ENCODE assay signal across 11 cellular contexts in the genomic region with DNA sequence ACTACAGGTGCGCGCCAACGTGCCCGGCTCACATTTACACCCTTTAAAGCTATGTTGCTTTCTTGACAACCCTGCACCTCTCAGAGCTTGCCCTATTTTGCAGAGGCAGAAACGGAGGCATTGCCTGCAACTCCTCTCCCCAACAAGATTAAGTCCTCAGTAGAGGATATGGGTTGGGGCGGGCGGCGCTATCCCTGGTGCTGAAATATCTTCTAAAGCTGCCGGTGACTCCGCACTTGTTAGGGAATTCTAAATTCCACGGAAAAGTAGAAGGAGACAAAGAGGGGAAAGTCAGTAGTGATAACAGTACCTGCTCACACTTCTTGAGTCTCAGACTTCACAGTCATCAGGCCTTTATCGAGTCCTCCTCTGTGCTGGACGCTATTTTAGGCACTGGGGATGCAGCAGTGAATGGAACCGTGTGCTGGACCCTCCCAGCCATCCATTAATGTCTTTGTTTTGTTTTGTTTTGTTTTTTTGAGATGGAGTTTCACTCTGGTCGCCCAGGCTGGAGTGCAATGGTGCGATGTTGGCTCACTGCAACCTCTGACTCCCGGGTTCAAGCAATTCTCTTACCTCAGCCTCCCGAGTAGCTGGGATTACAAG. TPM values are rescaled to one million over a fixed set of nuclear protein-coding genes. Genes with fewer than 3 reads are reported as not detected.
DNase-seq lines count a peak whose midpoint lies in the region; ATAC-seq and TF ChIP-seq lines count a peak whose summit lies in the region.
"Had no signal": no experiment of that assay in that cellular context is flagged by ENCODE, and none has a peak within 500 bp of the region (broad histone marks: within the 10 kb centered on the region; RNA-seq: fewer than 3 reads in every experiment).

No MANE protein-coding gene starts in this region.

- H3K27me3 Mint-ChIP-seq in endothelial cell (ENCODE audit: unreplicated experiment): peaks cover 3% of the 10 kb centered on the region
- H3K27me3 Mint-ChIP-seq in stimulated activated memory B cell treated with anti-CD40 and anti-IgM and Interleukin-4, amounts not matched to agents 10 μg/mL and 1 μg/mL and 100 μg/mL, for 72 hours: no peaks in the 10 kb centered on the region

- DNase-seq in SIG-M5 treated with dmso at 0.1 percent for 504 hours (lab: John Stamatoyannopoulos, UW; ENCODE audit: unreplicated experiment) (peak; percentile 26), SIG-M5 (lab: John Stamatoyannopoulos, UW) (no peak), RPMI8226 (peak; percentile 40), endothelial cell (ENCODE audit: low spot score) (peak; percentile 69), renal cortical epithelial cell (ENCODE audit: low read depth) (peak; percentile 29), HPDE6-E6E7 (ENCODE audit: extremely low spot score) (no peak)
- DNase-seq: left cardiac atrium, NCI-H2029 had no signal

- no peak for ATAC-seq in HG02571 (IDR thresholded peaks at IDR 0.05; ENCODE audit: unreplicated experiment)
- no peak for ATAC-seq in stimulated activated memory B cell treated with anti-CD40 and anti-IgM and Interleukin-4, amounts not matched to agents 10 μg/mL and 1 μg/mL and 100 μg/mL, for 72 hours

- H3K4me3 Mint-ChIP-seq in endothelial cell (ENCODE audit: unreplicated experiment): no peak overlapping the region
- H3K4me3 Mint-ChIP-seq in stimulated activated memory B cell treated with anti-CD40 and anti-IgM and Interleukin-4, amounts not matched to agents 10 μg/mL and 1 μg/mL and 100 μg/mL, for 72 hours: no peak overlapping the region

- H3K27ac Mint-ChIP-seq in endothelial cell (ENCODE audit: unreplicated experiment): no peak overlapping the region
- H3K27ac Mint-ChIP-seq in stimulated activated memory B cell treated with anti-CD40 and anti-IgM and Interleukin-4, amounts not matched to agents 10 μg/mL and 1 μg/mL and 100 μg/mL, for 72 hours: no peak overlapping the region

- no peaks in the 10 kb centered on the region for H3K4me1 Mint-ChIP-seq in endothelial cell (ENCODE audit: unreplicated experiment)
- H3K4me1 Mint-ChIP-seq in stimulated activated memory B cell treated with anti-CD40 and anti-IgM and Interleukin-4, amounts not matched to agents 10 μg/mL and 1 μg/mL and 100 μg/mL, for 72 hours: peaks cover 29% of the 10 kb centered on the region

- no peaks in the 10 kb centered on the region for H3K9me3 Mint-ChIP-seq in endothelial cell (ENCODE audit: unreplicated experiment)
- no peaks in the 10 kb centered on the region for H3K9me3 Mint-ChIP-seq in stimulated activated memory B cell treated with anti-CD40 and anti-IgM and Interleukin-4, amounts not matched to agents 10 μg/mL and 1 μg/mL and 100 μg/mL, for 72 hours

- no peak for TF ChIP-seq CTCF in endothelial cell (IDR thresholded peaks at IDR 0.05; ENCODE audit: unreplicated experiment)

- no peaks in the 10 kb centered on the region for H3K36me3 Mint-ChIP-seq in endothelial cell (ENCODE audit: low read depth, unreplicated experiment)
- no peaks in the 10 kb centered on the region for H3K36me3 Mint-ChIP-seq in stimulated activated memory B cell treated with anti-CD40 and anti-IgM and Interleukin-4, amounts not matched to agents 10 μg/mL and 1 μg/mL and 100 μg/mL, for 72 hours

RNA-seq across cellular contexts. Expression of a gene that starts 18.0 kb away (rescaled TPM):
- total RNA-seq in endothelial cell (ENCODE audit: unreplicated experiment) (not detected), renal cortical epithelial cell (not detected in 2 replicates)
- total RNA-seq: left cardiac atrium, vagina had no signal

RNA-seq across cellular contexts. Expression of a gene that starts 30.0 kb away (rescaled TPM):
- 2,048 TPM for total RNA-seq in endothelial cell (ENCODE audit: unreplicated experiment)
- 517 and 1,457 TPM in 2 replicates for total RNA-seq in renal cortical epithelial cell

RNA-seq across cellular contexts. Expression of a gene that starts 41.9 kb away (rescaled TPM):
- 30.9 TPM for total RNA-seq in endothelial cell (ENCODE audit: unreplicated experiment)
- 2.3 and 3.7 TPM in 2 replicates for total RNA-seq in renal cortical epithelial cell

RNA-seq across cellular contexts. Expression of a gene that starts 43.1 kb away (rescaled TPM):
- total RNA-seq in endothelial cell (ENCODE audit: unreplicated experiment) (68.2 TPM), renal cortical epithelial cell (25.0 and 55.6 TPM in 2 replicates)

Comparison
In these comparisons a context has a peak if more than half of its experiments do, and no peak if none do; other contexts are left out.
1. DNase-seq: peak in SIG-M5 treated with dmso at 0.1 percent for 504 hours (single experiment), RPMI8226 (single experiment), endothelial cell (single experiment) and renal cortical epithelial cell (single experiment); none in SIG-M5 (single experiment) and HPDE6-E6E7 (single experiment).